Comparison of ENCODE assay signal across 16 cellular contexts in the genomic region with DNA sequence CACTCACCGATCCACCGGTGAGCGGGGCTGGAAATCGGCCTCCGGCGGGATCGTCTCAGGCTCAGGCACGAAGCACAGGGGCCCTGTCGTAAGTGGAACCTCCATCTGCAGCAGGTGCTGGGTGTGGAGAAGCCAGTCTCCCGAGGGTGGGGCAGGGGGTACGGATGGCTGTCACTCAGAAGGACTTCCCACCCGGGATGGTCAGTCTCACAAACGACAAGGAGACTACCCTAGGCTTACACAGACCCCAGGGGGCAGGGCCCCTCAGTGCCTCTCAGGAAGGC. TPM values are rescaled to one million over a fixed set of nuclear protein-coding genes. Genes with fewer than 3 reads are reported as not detected.
DNase-seq lines count a peak whose midpoint lies in the region; ATAC-seq and TF ChIP-seq lines count a peak whose summit lies in the region.
"Had no signal": no experiment of that assay in that cellular context is flagged by ENCODE, and none has a peak within 500 bp of the region (broad histone marks: within the 10 kb centered on the region; RNA-seq: fewer than 3 reads in every experiment).

No MANE protein-coding gene starts in this region.

- no peaks in the 10 kb centered on the region for H3K9me3 Mint-ChIP-seq in neural crest cell
- H3K9me3 Mint-ChIP-seq: CD4-positive, alpha-beta T cell; CD8-positive, alpha-beta T cell had no signal

- no peaks in the 10 kb centered on the region for H3K36me3 ChIP-seq in H7 (replicated peaks; ENCODE audit: control insufficient read depth, insufficient read depth, low read length)
- H3K36me3 ChIP-seq: BE2C; BLaER1 treated with 17β-estradiol and CSF1 and Interleukin-3, amounts not matched to agents 10 nM and 100 nM had no signal

- no peak for TF ChIP-seq CTCF in neural crest cell (conservative IDR thresholded peaks at IDR 0.05)

- DNase-seq in H7 (peak; percentile 65), neural crest cell (ENCODE audit: low read depth, low spot score) (no peak), retina (no peak)
- DNase-seq: 8988T; ACHN; BE2C; Caco-2; Calu3; CD4-positive, alpha-beta T cell; CD8-positive, alpha-beta T cell; DMS79 treated with DMSO at 0.1 percent for 48 hours; GF-D8 had no signal

- ATAC-seq in GM19023 (IDR thresholded peaks at IDR 0.05; ENCODE audit: unreplicated experiment) = no peak
- ATAC-seq in HG02571 (IDR thresholded peaks at IDR 0.05; ENCODE audit: unreplicated experiment) = no peak
- ATAC-seq: CD8-positive, alpha-beta T cell had no signal

- peaks cover 3% of the 10 kb centered on the region for H3K27me3 Mint-ChIP-seq in neural crest cell (ENCODE audit: low read depth)
- H3K27me3 Mint-ChIP-seq: CD4-positive, alpha-beta T cell had no signal

- no peak overlapping the region for H3K27ac Mint-ChIP-seq in neural crest cell (ENCODE audit: unreplicated experiment)
- H3K27ac Mint-ChIP-seq: CD4-positive, alpha-beta T cell; CD8-positive, alpha-beta T cell had no signal

- H3K4me3 ChIP-seq in H7 (ENCODE audit: insufficient read depth, low read depth, low read length) = no peak overlapping the region
- H3K4me3 ChIP-seq: BLaER1 treated with 17β-estradiol and CSF1 and Interleukin-3, amounts not matched to agents 10 nM and 100 nM had no signal

- H3K4me1 Mint-ChIP-seq in neural crest cell = peaks cover 9% of the 10 kb centered on the region

- no peaks in the 10 kb centered on the region for H3K27me3 ChIP-seq in H7 (ENCODE audit: control insufficient read depth, insufficient read depth, low read length)
- H3K27me3 ChIP-seq: BE2C; BLaER1 treated with 17β-estradiol and CSF1 and Interleukin-3, amounts not matched to agents 10 nM and 100 nM had no signal

- no peaks in the 10 kb centered on the region for H3K36me3 Mint-ChIP-seq in neural crest cell (ENCODE audit: low read depth)
- H3K36me3 Mint-ChIP-seq: CD8-positive, alpha-beta T cell had no signal

- peak overlapping the region; percentile 51 for H3K4me3 Mint-ChIP-seq in neural crest cell
- H3K4me3 Mint-ChIP-seq: CD4-positive, alpha-beta T cell; CD8-positive, alpha-beta T cell had no signal

RNA-seq across cellular contexts. Expression of a gene that starts 27.8 kb away (rescaled TPM):
- 32.6 and 36.0 TPM in 2 replicates for total RNA-seq in H7 (2014; rRNA removed; shearing (Covaris generic))
- 59.0 and 59.4 TPM in 2 replicates for total RNA-seq in neural crest cell

RNA-seq across cellular contexts. Expression of a gene that starts 47.6 kb away (rescaled TPM):
- total RNA-seq in H7 (2014; rRNA removed; shearing (Covaris generic)) = 0.26 TPM in 1 of 2 replicates, not detected in the other
- total RNA-seq in neural crest cell = 6.1 and 6.9 TPM in 2 replicates
- total RNA-seq: A673; CD4-positive, alpha-beta T cell had no signal
